28 cellular contexts compared by ENCODE assay signal in the genomic region with DNA sequence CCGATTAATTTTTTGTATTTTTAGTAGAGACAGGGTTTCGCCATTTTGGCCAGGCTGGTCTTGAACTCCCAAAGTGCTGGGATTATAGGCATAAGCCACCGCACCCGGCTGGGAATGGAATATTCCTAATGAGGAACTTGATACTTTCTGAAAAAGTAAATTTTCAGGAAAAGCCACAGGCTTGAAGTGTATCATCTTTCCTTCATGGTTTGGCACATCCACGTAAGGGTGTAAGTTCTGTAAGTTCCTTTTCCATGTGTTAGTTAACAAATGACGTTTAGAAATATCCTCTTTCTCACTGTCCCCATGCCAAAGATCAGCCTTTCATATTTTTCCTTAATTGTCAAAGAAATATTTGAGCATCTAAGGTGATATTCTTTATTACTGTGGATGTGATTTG.
"Had no signal": no experiment of that assay in that cellular context is flagged by ENCODE, and none has a peak within 500 bp of the region (broad histone marks: within the 10 kb centered on the region; RNA-seq: fewer than 3 reads in every experiment).

No MANE protein-coding gene starts in this region.

- H3K27me3 Mint-ChIP-seq: activated CD8-positive, alpha-beta T cell treated with anti-CD3 and anti-CD28 coated beads for 36 hours had no signal

- ATAC-seq: activated CD8-positive, alpha-beta T cell treated with anti-CD3 and anti-CD28 coated beads for 36 hours; activated naive CD4-positive, alpha-beta T cell treated with anti-CD3 and anti-CD28 coated beads, Interleukin-2, amount 50 U/mL, for 72 hours; activated T-cell treated with anti-CD3 and anti-CD28 coated beads, Interleukin-2, amount 50 U/mL, for 4 hours; Panc1 had no signal

- H3K9me3 Mint-ChIP-seq: activated CD8-positive, alpha-beta T cell treated with anti-CD3 and anti-CD28 coated beads for 36 hours; activated naive CD4-positive, alpha-beta T cell treated with anti-CD3 and anti-CD28 coated beads for 36 hours; activated naive CD4-positive, alpha-beta T cell treated with anti-CD3 and anti-CD28 coated beads, Interleukin-2, amount 50 U/mL, for 72 hours; activated T-cell treated with anti-CD3 and anti-CD28 coated beads, Interleukin-2, amount 50 U/mL, for 4 hours; activated T-helper 1 cell treated with anti-CD3 and anti-CD28 coated beads, Interleukin-12 subunit alpha, Interleukin-12 subunit beta, Interleukin-2, Interleukin-4 antibody, amounts not matched to agents 30 ng/mL and 10 ng/mL and 1 ng/mL, durations not matched to agents 14 hours and 24 hours and 36 hours; T-helper 1 cell treated with Interleukin-12 subunit alpha and Interleukin-12 subunit beta and Interleukin-4 antibody, amounts not matched to agents 30 μg/mL and 1 μg/mL, for 36 hours; T-helper 2 cell treated with Interferon-gamma antibody and Interleukin-4, amounts not matched to agents 5 μg/mL and 100 μg/mL, for 36 hours had no signal

- H3K36me3 Mint-ChIP-seq: activated naive CD4-positive, alpha-beta T cell treated with anti-CD3 and anti-CD28 coated beads, Interleukin-2, amount 50 U/mL, for 72 hours had no signal

- H3K27ac ChIP-seq: brain microvascular endothelial cell, SJSA1 had no signal

- H3K4me1 Mint-ChIP-seq: activated CD4-positive, alpha-beta T cell treated with anti-CD3 and anti-CD28 coated beads, Interleukin-2, amount 10 ng/mL, durations not matched to agents 24 days and 14 days had no signal

- DNase-seq: activated CD4-positive, alpha-beta T cell treated with anti-CD3 and anti-CD28 coated beads, Interleukin-2, amount 10 ng/mL, durations not matched to agents 24 days and 14 days; activated CD4-positive, alpha-beta T cell treated with anti-CD3 and anti-CD28 coated beads, Interleukin-2, amount 50 U/mL, for 4 hours; activated CD8-positive, alpha-beta memory T cell treated with anti-CD3 and anti-CD28 coated beads, Interleukin-2, amount 50 U/mL, for 4 hours; activated CD8-positive, alpha-beta T cell treated with anti-CD3 and anti-CD28 coated beads for 36 hours; activated gamma-delta T cell treated with Interleukin-2 at 50 U/mL for 16 hours; activated naive CD4-positive, alpha-beta T cell treated with anti-CD3 and anti-CD28 coated beads for 36 hours; activated T-cell treated with anti-CD3 and anti-CD28 coated beads for 4 hours; activated T-cell treated with anti-CD3 and anti-CD28 coated beads, Interleukin-2, amount 50 U/mL, for 4 hours; aorta; brain microvascular endothelial cell; Kasumi-1; KG1; MG63; MV-4-11; NCI-H1092; NCI-H1436 treated with DMSO at 0.1 percent for 48 hours; NCI-H1694 treated with DMSO at 0.1 percent for 48 hours; NCI-H2029; NCI-H345; NCI-H524 treated with DMSO at 0.1 percent for 48 hours; SHP77; SK-N-SH had no signal

- H3K4me3 Mint-ChIP-seq: activated CD4-positive, alpha-beta T cell treated with anti-CD3 and anti-CD28 coated beads, Interleukin-2, amount 10 ng/mL, durations not matched to agents 24 days and 14 days; activated CD8-positive, alpha-beta T cell treated with anti-CD3 and anti-CD28 coated beads for 36 hours; activated naive CD4-positive, alpha-beta T cell treated with anti-CD3 and anti-CD28 coated beads for 36 hours; activated T-cell treated with anti-CD3 and anti-CD28 coated beads, Interleukin-2, amount 50 U/mL, for 4 hours; activated T-helper 1 cell treated with anti-CD3 and anti-CD28 coated beads, Interleukin-12 subunit alpha, Interleukin-12 subunit beta, Interleukin-2, Interleukin-4 antibody, amounts not matched to agents 30 ng/mL and 10 ng/mL and 1 ng/mL, durations not matched to agents 14 hours and 24 hours and 36 hours; T-helper 1 cell treated with Interleukin-12 subunit alpha and Interleukin-12 subunit beta and Interleukin-4 antibody, amounts not matched to agents 30 μg/mL and 1 μg/mL, for 36 hours; T-helper 2 cell treated with Interferon-gamma antibody and Interleukin-4, amounts not matched to agents 5 μg/mL and 100 μg/mL, for 36 hours had no signal

- H3K4me3 ChIP-seq: MG63, SJSA1 had no signal

- H3K27ac Mint-ChIP-seq: activated CD4-positive, alpha-beta T cell treated with anti-CD3 and anti-CD28 coated beads, Interleukin-2, amount 10 ng/mL, durations not matched to agents 24 days and 14 days; activated CD8-positive, alpha-beta T cell treated with anti-CD3 and anti-CD28 coated beads for 36 hours; activated naive CD4-positive, alpha-beta T cell treated with anti-CD3 and anti-CD28 coated beads for 36 hours; activated naive CD4-positive, alpha-beta T cell treated with anti-CD3 and anti-CD28 coated beads, Interleukin-2, amount 50 U/mL, for 72 hours; activated T-helper 1 cell treated with anti-CD3 and anti-CD28 coated beads, Interleukin-12 subunit alpha, Interleukin-12 subunit beta, Interleukin-2, Interleukin-4 antibody, amounts not matched to agents 30 ng/mL and 10 ng/mL and 1 ng/mL, durations not matched to agents 14 hours and 24 hours and 36 hours; T-helper 1 cell treated with Interleukin-12 subunit alpha and Interleukin-12 subunit beta and Interleukin-4 antibody, amounts not matched to agents 30 μg/mL and 1 μg/mL, for 36 hours; T-helper 2 cell treated with Interferon-gamma antibody and Interleukin-4, amounts not matched to agents 5 μg/mL and 100 μg/mL, for 36 hours had no signal
